ENCODE assay signal across 7 cellular contexts in genomic region chr14:73712071-73712506, GRCh38. TPM values are rescaled to one million over a fixed set of nuclear protein-coding genes. Genes with fewer than 3 reads are reported as not detected.
DNase-seq lines count a peak whose midpoint lies in the region; ATAC-seq and TF ChIP-seq lines count a peak whose summit lies in the region.

No MANE protein-coding gene starts in this region.

- ATAC-seq in right cardiac atrium = no peak
- ATAC-seq in stimulated activated effector memory CD8-positive, alpha-beta T cell treated with anti-CD3 and anti-CD28 coated beads, Interleukin-12 subunit alpha, Interleukin-12 subunit beta, amount 100 ng/mL, for 72 hours = peak; percentile 27
- ATAC-seq in GM21360 (IDR thresholded peaks at IDR 0.05; ENCODE audit: unreplicated experiment) = no peak
- no peak for ATAC-seq in HG02798 (IDR thresholded peaks at IDR 0.05; ENCODE audit: poor library complexity, unreplicated experiment)

- in situ Hi-C loops in HAP-1 (cut with MboI; ENCODE audit: low sequenced_read_pairs) = no loop called here

- H3K4me3 ChIP-seq in HAP-1 (peak overlapping the region; percentile 83), WERI-Rb-1 (ENCODE audit: low read depth, low read length) (peak overlapping the region; percentile 83), right cardiac atrium (ENCODE audit: low read length) (peak overlapping the region; percentile 51)

- peaks cover 50% of the 10 kb centered on the region for H3K36me3 Mint-ChIP-seq in stimulated activated effector memory CD8-positive, alpha-beta T cell treated with anti-CD3 and anti-CD28 coated beads, Interleukin-12 subunit alpha, Interleukin-12 subunit beta, amount 100 ng/mL, for 72 hours

- peak overlapping the region; percentile 99 for H3K27ac Mint-ChIP-seq in stimulated activated effector memory CD8-positive, alpha-beta T cell treated with anti-CD3 and anti-CD28 coated beads, Interleukin-12 subunit alpha, Interleukin-12 subunit beta, amount 100 ng/mL, for 72 hours

- DNase-seq in HAP-1 (ENCODE audit: low spot score in 2 of 2) (no peak), WERI-Rb-1 (no peak), right cardiac atrium (no peak), putamen (ENCODE audit: low spot score) (no peak)
- DNase-seq in stimulated activated effector memory CD8-positive, alpha-beta T cell treated with anti-CD3 and anti-CD28 coated beads, Interleukin-12 subunit alpha, Interleukin-12 subunit beta, amount 100 ng/mL, for 72 hours (ENCODE audit: low spot score in 2 of 2) = peak in 1 of 2 donors; percentile 58

- WGBS in right cardiac atrium = 15% methylated on average over 11 of the region's 11 CpGs

- H3K4me3 Mint-ChIP-seq in stimulated activated effector memory CD8-positive, alpha-beta T cell treated with anti-CD3 and anti-CD28 coated beads, Interleukin-12 subunit alpha, Interleukin-12 subunit beta, amount 100 ng/mL, for 72 hours = peak overlapping the region; percentile 99

- H3K4me1 ChIP-seq in HAP-1 (peaks cover 5% of the 10 kb centered on the region), right cardiac atrium (ENCODE audit: control insufficient read depth, insufficient read depth, low read length) (no peaks in the 10 kb centered on the region)

- no peaks in the 10 kb centered on the region for H3K9me3 Mint-ChIP-seq in stimulated activated effector memory CD8-positive, alpha-beta T cell treated with anti-CD3 and anti-CD28 coated beads, Interleukin-12 subunit alpha, Interleukin-12 subunit beta, amount 100 ng/mL, for 72 hours

- intact Hi-C loops in right cardiac atrium (cut with DNase I) = no loop called here

- H3K27me3 ChIP-seq in HAP-1 (ENCODE audit: low read depth) = no peaks in the 10 kb centered on the region
- H3K27me3 ChIP-seq in WERI-Rb-1 (ENCODE audit: insufficient read depth, low read depth, severe bottlenecking) = no peaks in the 10 kb centered on the region
- H3K27me3 ChIP-seq in right cardiac atrium (ENCODE audit: control insufficient read depth, insufficient read depth) = no peaks in the 10 kb centered on the region

- no peaks in the 10 kb centered on the region for H3K9me3 ChIP-seq in HAP-1
- no peaks in the 10 kb centered on the region for H3K9me3 ChIP-seq in WERI-Rb-1 (ENCODE audit: severe bottlenecking)
- no peaks in the 10 kb centered on the region for H3K9me3 ChIP-seq in right cardiac atrium (ENCODE audit: control insufficient read depth, low read length)

- TF ChIP-seq CTCF in WERI-Rb-1 (IDR thresholded peaks at IDR 0.05; ENCODE audit: low read depth, low read length) = no peak

- H3K4me1 Mint-ChIP-seq in stimulated activated effector memory CD8-positive, alpha-beta T cell treated with anti-CD3 and anti-CD28 coated beads, Interleukin-12 subunit alpha, Interleukin-12 subunit beta, amount 100 ng/mL, for 72 hours = peaks cover 37% of the 10 kb centered on the region

- H3K27ac ChIP-seq in WERI-Rb-1 (no peak overlapping the region), right cardiac atrium (ENCODE audit: low read length) (no peak overlapping the region)

- H3K36me3 ChIP-seq in HAP-1 (replicated peaks) (peaks cover 4% of the 10 kb centered on the region; the same call in 1 of the 2 replicates), WERI-Rb-1 (peaks cover 7% of the 10 kb centered on the region; the same call in 1 of the 2 replicates)

RNA-seq across cellular contexts. Expression of gene PNMA1, which starts 2.1 kb away (rescaled TPM):
- 10 to 100 TPM; 25.6 to 36.3 (median 30.0) TPM for total RNA-seq in right cardiac atrium
- 18.0 TPM for polyA plus RNA-seq in right cardiac atrium
